ENCODE assay signal across 7 cellular contexts in genomic region chr2:38751043-38751846, GRCh38. TPM values are rescaled to one million over a fixed set of nuclear protein-coding genes. Genes with fewer than 3 reads are reported as not detected.
A peak's percentile ranks its signal among the peaks of the same experiment; 100 is the strongest.
DNase-seq lines count a peak whose midpoint lies in the region; ATAC-seq, FAIRE-seq and TF ChIP-seq lines count a peak whose summit lies in the region.

Gene SRSF7 (minus strand): TSS chr2:38751361. CDS start chr2:38751256, 105 bp downstream.

- peak within 1 kb of the TSS; percentile 84 for H3K4me2 ChIP-seq in hepatocyte

- H3K9me3 ChIP-seq in hepatocyte (ENCODE audit: low read depth), result no peaks in the 10 kb centered on the region

- peak; percentile 74 for ATAC-seq in HG02981 (IDR thresholded peaks at IDR 0.05; ENCODE audit: unreplicated experiment)

- H3K4me1 ChIP-seq in hepatocyte (ENCODE audit: insufficient read depth), result peaks cover 37% of the 10 kb centered on the region

- under 1% methylated on average over 60 of the region's 65 CpGs for WGBS in hepatocyte (ENCODE audit: low lambda C conversion rate, missing lambda C conversion rate)

- H3K4me3 ChIP-seq in hepatocyte, result peak within 1 kb of the TSS; percentile 70

- TF ChIP-seq CTCF in hepatocyte (IDR thresholded peaks at IDR 0.05; ENCODE audit: poor library complexity), result no peak

- H3K9me2 ChIP-seq in hepatocyte (replicated peaks; ENCODE audit: insufficient read depth), result no peaks in the 10 kb centered on the region

- H3K27ac ChIP-seq in hepatocyte, result peak within 1 kb of the TSS; percentile 96

- FAIRE-seq in GM18507 (lab: Jason Lieb, UNC), result peak; percentile 98

- DNase-seq in GM18507 (ENCODE audit: extremely low spot score, insufficient read length, low read depth), result peak; percentile 89
- peak; percentile 99 to 100 for DNase-seq in NCI-H2081 (lab: John Stamatoyannopoulos, UW)
- DNase-seq in T1000 (lab: John Stamatoyannopoulos, UW), result peak; percentile 96
- peak; percentile 99 for DNase-seq in astrocyte of the hippocampus (ENCODE audit: low read depth, low spot score)
- peak; percentile 99 for DNase-seq in hepatocyte (ENCODE audit: low spot score)
- peak; percentile 97 for DNase-seq in renal cortical epithelial cell (ENCODE audit: low read depth)

- peaks cover 9% of the 10 kb centered on the region for H3K36me3 ChIP-seq in hepatocyte (replicated peaks; ENCODE audit: insufficient read depth, low read depth)

- H3K27me3 ChIP-seq in hepatocyte, result no peaks in the 10 kb centered on the region

- peaks cover 45% of the 10 kb centered on the region for H3K79me2 ChIP-seq in hepatocyte

- peak within 1 kb of the TSS; percentile 85 for H2AFZ ChIP-seq in hepatocyte

- peaks cover 41% of the 10 kb centered on the region for H4K20me1 ChIP-seq in hepatocyte (ENCODE audit: insufficient read depth, poor library complexity, severe bottlenecking)

RNA-seq across cellular contexts. Expression of gene SRSF7, which starts in this region (rescaled TPM):
- total RNA-seq in hepatocyte (113 and 120 TPM in 2 replicates), renal cortical epithelial cell (121 and 160 TPM in 2 replicates)
- 147 and 172 TPM in 2 replicates for polyA plus RNA-seq in hepatocyte

Comparison
In these comparisons a context has a peak if more than half of its experiments do, and no peak if none do; other contexts are left out.
1. Peak in every context shown above with its lines: DNase-seq, ATAC-seq, H3K4me3 ChIP-seq and H3K27ac ChIP-seq.